In the genomic region with DNA sequence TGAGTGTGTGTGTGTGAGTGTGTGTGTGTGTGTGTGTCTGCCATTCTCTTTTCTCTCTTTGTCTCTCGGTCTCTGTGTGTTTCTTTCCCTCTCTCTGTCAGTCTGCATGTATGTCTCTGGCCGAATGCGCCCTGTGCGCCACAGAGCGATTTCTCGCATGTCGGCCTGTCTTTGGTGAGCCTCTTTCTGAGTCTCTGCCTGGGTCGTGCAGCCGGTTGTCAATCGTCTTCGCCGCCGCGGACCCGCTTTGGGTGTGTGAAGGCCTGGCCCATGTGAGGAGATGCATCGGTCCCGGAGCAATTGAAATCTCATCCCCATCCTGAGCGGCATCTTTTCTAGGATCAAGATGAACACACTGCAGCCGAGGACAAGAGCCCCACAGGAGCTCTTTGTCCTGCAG, we compare ENCODE assay signal across 1 cellular context.
TF ChIP-seq lines count a peak whose summit lies in the region.

No MANE protein-coding gene starts in this region.

TF ChIP-seq in K562, 482 proteins besides CTCF, POLR2A, EP300 and RAD21:
- TF ChIP-seq, protein P1, sequence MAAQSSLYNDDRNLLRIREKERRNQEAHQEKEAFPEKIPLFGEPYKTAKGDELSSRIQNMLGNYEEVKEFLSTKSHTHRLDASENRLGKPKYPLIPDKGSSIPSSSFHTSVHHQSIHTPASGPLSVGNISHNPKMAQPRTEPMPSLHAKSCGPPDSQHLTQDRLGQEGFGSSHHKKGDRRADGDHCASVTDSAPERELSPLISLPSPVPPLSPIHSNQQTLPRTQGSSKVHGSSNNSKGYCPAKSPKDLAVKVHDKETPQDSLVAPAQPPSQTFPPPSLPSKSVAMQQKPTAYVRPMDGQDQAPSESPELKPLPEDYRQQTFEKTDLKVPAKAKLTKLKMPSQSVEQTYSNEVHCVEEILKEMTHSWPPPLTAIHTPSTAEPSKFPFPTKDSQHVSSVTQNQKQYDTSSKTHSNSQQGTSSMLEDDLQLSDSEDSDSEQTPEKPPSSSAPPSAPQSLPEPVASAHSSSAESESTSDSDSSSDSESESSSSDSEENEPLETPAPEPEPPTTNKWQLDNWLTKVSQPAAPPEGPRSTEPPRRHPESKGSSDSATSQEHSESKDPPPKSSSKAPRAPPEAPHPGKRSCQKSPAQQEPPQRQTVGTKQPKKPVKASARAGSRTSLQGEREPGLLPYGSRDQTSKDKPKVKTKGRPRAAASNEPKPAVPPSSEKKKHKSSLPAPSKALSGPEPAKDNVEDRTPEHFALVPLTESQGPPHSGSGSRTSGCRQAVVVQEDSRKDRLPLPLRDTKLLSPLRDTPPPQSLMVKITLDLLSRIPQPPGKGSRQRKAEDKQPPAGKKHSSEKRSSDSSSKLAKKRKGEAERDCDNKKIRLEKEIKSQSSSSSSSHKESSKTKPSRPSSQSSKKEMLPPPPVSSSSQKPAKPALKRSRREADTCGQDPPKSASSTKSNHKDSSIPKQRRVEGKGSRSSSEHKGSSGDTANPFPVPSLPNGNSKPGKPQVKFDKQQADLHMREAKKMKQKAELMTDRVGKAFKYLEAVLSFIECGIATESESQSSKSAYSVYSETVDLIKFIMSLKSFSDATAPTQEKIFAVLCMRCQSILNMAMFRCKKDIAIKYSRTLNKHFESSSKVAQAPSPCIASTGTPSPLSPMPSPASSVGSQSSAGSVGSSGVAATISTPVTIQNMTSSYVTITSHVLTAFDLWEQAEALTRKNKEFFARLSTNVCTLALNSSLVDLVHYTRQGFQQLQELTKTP (IDR thresholded peaks at IDR 0.05; ENCODE audit: low read depth in 1 of 2, partially characterized antibody in 2 of 2), result no peak
- no peak for TF ChIP-seq ZNF134 (CRISPR knock-in tag; conservative IDR thresholded peaks at IDR 0.05)
- TF ChIP-seq, protein P2, sequence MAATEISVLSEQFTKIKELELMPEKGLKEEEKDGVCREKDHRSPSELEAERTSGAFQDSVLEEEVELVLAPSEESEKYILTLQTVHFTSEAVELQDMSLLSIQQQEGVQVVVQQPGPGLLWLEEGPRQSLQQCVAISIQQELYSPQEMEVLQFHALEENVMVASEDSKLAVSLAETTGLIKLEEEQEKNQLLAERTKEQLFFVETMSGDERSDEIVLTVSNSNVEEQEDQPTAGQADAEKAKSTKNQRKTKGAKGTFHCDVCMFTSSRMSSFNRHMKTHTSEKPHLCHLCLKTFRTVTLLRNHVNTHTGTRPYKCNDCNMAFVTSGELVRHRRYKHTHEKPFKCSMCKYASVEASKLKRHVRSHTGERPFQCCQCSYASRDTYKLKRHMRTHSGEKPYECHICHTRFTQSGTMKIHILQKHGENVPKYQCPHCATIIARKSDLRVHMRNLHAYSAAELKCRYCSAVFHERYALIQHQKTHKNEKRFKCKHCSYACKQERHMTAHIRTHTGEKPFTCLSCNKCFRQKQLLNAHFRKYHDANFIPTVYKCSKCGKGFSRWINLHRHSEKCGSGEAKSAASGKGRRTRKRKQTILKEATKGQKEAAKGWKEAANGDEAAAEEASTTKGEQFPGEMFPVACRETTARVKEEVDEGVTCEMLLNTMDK (IDR thresholded peaks at IDR 0.05; ENCODE audit: borderline replicate concordance, insufficient read depth, low read depth, low read length, poor library complexity, severe bottlenecking), result no peak
- TF ChIP-seq YBX1 (IDR thresholded peaks at IDR 0.05), result no peak
- no peak for TF ChIP-seq L3MBTL2 (IDR thresholded peaks at IDR 0.05)
- TF ChIP-seq TRIM24 (IDR thresholded peaks at IDR 0.05), result no peak
- TF ChIP-seq, protein P3, sequence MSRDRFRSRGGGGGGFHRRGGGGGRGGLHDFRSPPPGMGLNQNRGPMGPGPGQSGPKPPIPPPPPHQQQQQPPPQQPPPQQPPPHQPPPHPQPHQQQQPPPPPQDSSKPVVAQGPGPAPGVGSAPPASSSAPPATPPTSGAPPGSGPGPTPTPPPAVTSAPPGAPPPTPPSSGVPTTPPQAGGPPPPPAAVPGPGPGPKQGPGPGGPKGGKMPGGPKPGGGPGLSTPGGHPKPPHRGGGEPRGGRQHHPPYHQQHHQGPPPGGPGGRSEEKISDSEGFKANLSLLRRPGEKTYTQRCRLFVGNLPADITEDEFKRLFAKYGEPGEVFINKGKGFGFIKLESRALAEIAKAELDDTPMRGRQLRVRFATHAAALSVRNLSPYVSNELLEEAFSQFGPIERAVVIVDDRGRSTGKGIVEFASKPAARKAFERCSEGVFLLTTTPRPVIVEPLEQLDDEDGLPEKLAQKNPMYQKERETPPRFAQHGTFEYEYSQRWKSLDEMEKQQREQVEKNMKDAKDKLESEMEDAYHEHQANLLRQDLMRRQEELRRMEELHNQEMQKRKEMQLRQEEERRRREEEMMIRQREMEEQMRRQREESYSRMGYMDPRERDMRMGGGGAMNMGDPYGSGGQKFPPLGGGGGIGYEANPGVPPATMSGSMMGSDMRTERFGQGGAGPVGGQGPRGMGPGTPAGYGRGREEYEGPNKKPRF (IDR thresholded peaks at IDR 0.05; ENCODE audit: low read depth, low read length), result no peak
- TF ChIP-seq BMI1 (IDR thresholded peaks at IDR 0.05; ENCODE audit: low read length), result no peak
- no peak for TF ChIP-seq ZNF217 (CRISPR knock-in tag; IDR thresholded peaks at IDR 0.05)
- TF ChIP-seq ZNF12 (CRISPR knock-in tag; IDR thresholded peaks at IDR 0.05), result no peak
